In the genomic region with DNA sequence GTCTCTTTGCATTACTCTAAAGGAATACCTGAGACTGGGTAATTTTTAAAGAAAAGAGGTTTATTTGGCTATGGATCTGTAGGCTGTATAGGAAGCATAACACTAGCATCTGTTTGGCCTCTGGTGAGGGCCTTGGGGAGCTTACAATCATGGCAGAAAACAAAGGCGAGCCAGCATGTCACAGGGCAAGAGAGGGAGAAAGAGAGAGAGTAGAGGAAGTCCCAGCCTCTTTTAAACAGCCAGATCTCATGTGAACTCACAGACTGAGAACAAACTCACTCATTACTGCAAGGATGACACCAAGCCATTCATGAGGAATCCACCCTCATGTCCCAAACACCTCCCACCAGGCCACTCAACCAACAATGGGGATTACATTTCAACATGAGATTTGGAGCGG, we compare ENCODE assay signal across 22 cellular contexts.
DNase-seq lines count a peak whose midpoint lies in the region; ATAC-seq, FAIRE-seq and TF ChIP-seq lines count a peak whose summit lies in the region.
"Had no signal": no experiment of that assay in that cellular context is flagged by ENCODE, and none has a peak within 500 bp of the region (broad histone marks: within the 10 kb centered on the region; RNA-seq: fewer than 3 reads in every experiment).

No MANE protein-coding gene starts in this region.

- H3K9me3 ChIP-seq in DND-41 (ENCODE audit: insufficient read depth, low read length, severe bottlenecking) = peaks cover 4% of the 10 kb centered on the region
- H3K9me3 ChIP-seq in K562 (replicated peaks; ENCODE audit: control insufficient read depth, insufficient read depth, low read depth, low read length) = peaks cover 9% of the 10 kb centered on the region
- H3K9me3 ChIP-seq in aorta (ENCODE audit: control insufficient read depth, low read length) = no peaks in the 10 kb centered on the region
- H3K9me3 ChIP-seq: Caco-2 had no signal

- H3K27ac ChIP-seq in 22Rv1 (0 out of 2 replicates have a peak overlapping the region, but pooled peaks have one; percentile 40), DND-41 (ENCODE audit: low read length) (no peak overlapping the region), K562 (ENCODE audit: extremely low read depth, low read depth, low read length) (peak overlapping the region; percentile 73), aorta (ENCODE audit: low read depth in 1 of 2, low read length in 2 of 2) (no peak overlapping the region)
- H3K27ac ChIP-seq: BLaER1, C4-2B, GM23248 had no signal

- no peak overlapping the region for H3K4me2 ChIP-seq in DND-41 (ENCODE audit: insufficient read depth, low read length)
- H3K4me2 ChIP-seq in K562 (ENCODE audit: insufficient read depth, low read length) = peak overlapping the region; percentile 79
- H3K4me2 ChIP-seq: BLaER1 had no signal

- in situ Hi-C loops in K562 (cut with MboI) = no loop called here

- H3K4me1 ChIP-seq in DND-41 (ENCODE audit: insufficient read depth, low read length) (no peaks in the 10 kb centered on the region; the same call in 1 of the 2 replicates), K562 (replicated peaks in 1 of 2; ENCODE audit: control insufficient read depth in 2 of 2, insufficient read depth in 2 of 2, low read length in 2 of 2) (peaks cover 0 to 16% of the 10 kb centered on the region in 2 experiments; a peak in 3 of 5 replicates), aorta (ENCODE audit: control insufficient read depth in 1 of 2, insufficient read depth in 2 of 2, low read length in 2 of 2) (peaks cover 0 to 1% of the 10 kb centered on the region in 2 donors)
- H3K4me1 ChIP-seq: BLaER1 had no signal

- DNase-seq in DND-41 (no peak), K562 (ENCODE audit: extremely low read depth in 1 of 4, low spot score in 3 of 4) (peak in 1 of 4 experiments; percentile 60), pons (ENCODE audit: low spot score) (peak; percentile 19), NCI-H345 treated with DMSO at 0.1 percent for 48 hours (lab: John Stamatoyannopoulos, UW; ENCODE audit: unreplicated experiment) (no peak), aorta (no peak), Right ventricle myocardium inferior (ENCODE audit: missing footprints) (no peak)
- DNase-seq: Caco-2; CD4-positive, CD25-positive, alpha-beta regulatory T cell; CD8-positive, alpha-beta T cell; DMS153; DMS79; GF-D8; GM23248; H7; HCEC 1CT had no signal

- ATAC-seq in DND-41 (ENCODE audit: insufficient read depth, low read depth) = no peak
- peak; percentile 66 for ATAC-seq in K562
- no peak for ATAC-seq in aorta (ENCODE audit: low FRiP score)
- no peak for ATAC-seq in Right ventricle myocardium inferior
- ATAC-seq: CD8-positive, alpha-beta T cell had no signal

- TF ChIP-seq CTCF in 22Rv1 (IDR thresholded peaks at IDR 0.05) (no peak), DND-41 (IDR thresholded peaks at IDR 0.05; ENCODE audit: borderline replicate concordance, extremely low read depth, low read length, poor library complexity, severe bottlenecking) (no peak), K562 (IDR thresholded peaks at IDR 0.05 in 2 of 3, conservative IDR thresholded peaks at IDR 0.05 in 1 of 3; ENCODE audit: insufficient read depth in 2 of 3, low read depth in 1 of 3, low read length in 3 of 3) (no peak)

- TF ChIP-seq POLR2A in K562 (conservative IDR thresholded peaks at IDR 0.05) = no peak; the same call in none of the 2 replicates

- TF ChIP-seq RAD21 in K562 (CRISPR knock-in tag; conservative IDR thresholded peaks at IDR 0.05 in 1 of 2, IDR thresholded peaks at IDR 0.05 in 1 of 2) = no peak

- no TSS peak for BruUV-seq in K562 (replicated peaks; lab: Mats Ljungman, UMichigan)

- no peaks in the 10 kb centered on the region for H3K9me1 ChIP-seq in K562 (ENCODE audit: control insufficient read depth, insufficient read depth, low read length)

- H3K79me2 ChIP-seq in DND-41 (ENCODE audit: insufficient read depth, low read length) (no peaks in the 10 kb centered on the region), K562 (ENCODE audit: control insufficient read depth, insufficient read depth, low read length) (peaks cover 34% of the 10 kb centered on the region)

- no peak overlapping the region for H3K9ac ChIP-seq in DND-41 (ENCODE audit: low read depth, low read length)
- peak overlapping the region; percentile 23 to 74; a peak in 3 of 4 replicates for H3K9ac ChIP-seq in K562 (ENCODE audit: insufficient read depth in 1 of 2, low read depth in 2 of 2, low read length in 2 of 2)
- H3K9ac ChIP-seq: BLaER1, GM23248 had no signal

- H3K27me3 ChIP-seq in DND-41 (ENCODE audit: insufficient read depth, low read length, poor library complexity) (no peaks in the 10 kb centered on the region), K562 (ENCODE audit: control insufficient read depth in 2 of 2, insufficient read depth in 2 of 2, low read length in 2 of 2) (no peaks in the 10 kb centered on the region), aorta (ENCODE audit: control insufficient read depth in 1 of 2, insufficient read depth in 2 of 2, low read length in 1 of 2) (no peaks in the 10 kb centered on the region)
- H3K27me3 ChIP-seq: BLaER1 had no signal

- no peak overlapping the region for H3K4me3 ChIP-seq in DND-41 (ENCODE audit: low read depth in 1 of 2, low read length in 2 of 2)
- H3K4me3 ChIP-seq in K562 = peak overlapping the region; percentile 14
- no peak overlapping the region for H3K4me3 ChIP-seq in aorta (ENCODE audit: low read length in 2 of 2)
- H3K4me3 ChIP-seq: BLaER1, GM23248 had no signal

- POLR2A ChIA-PET in K562 (lab: Yijun Ruan, JAX) = interaction anchor here (0.7 to 1.8 kb wide), 2 partner anchors 26 to 316 kb away, joined by 3 to 5 read pairs; no protein-coding TSS in a partner anchor

- intact Hi-C loops in K562 (cut with micrococcal nuclease) = loop anchor here (10.0 kb wide), 1 partner anchor 158 kb away; no protein-coding TSS in a partner anchor
- intact Hi-C loops in aorta (cut with DNase I) = no loop called here
- intact Hi-C loops in Right ventricle myocardium inferior (cut with DNase I) = no loop called here

- CTCF ChIA-PET in K562 (lab: Yijun Ruan, JAX; ENCODE audit: low intra/inter-chr PET ratio) = no interaction called here

- H4K20me1 ChIP-seq in DND-41 (ENCODE audit: insufficient read depth, low read length) = no peaks in the 10 kb centered on the region
- H4K20me1 ChIP-seq in K562 (replicated peaks; ENCODE audit: control insufficient read depth, insufficient read depth, low read length) = no peaks in the 10 kb centered on the region
- H4K20me1 ChIP-seq: BLaER1 had no signal

- H3K36me3 ChIP-seq in DND-41 (ENCODE audit: insufficient read depth, low read length) = no peaks in the 10 kb centered on the region
- peaks cover 7% of the 10 kb centered on the region; the same call in 1 of the 3 replicates for H3K36me3 ChIP-seq in K562 (ENCODE audit: control insufficient read depth, insufficient read depth, low read length)
- H3K36me3 ChIP-seq in aorta (ENCODE audit: control insufficient read depth in 1 of 2, insufficient read depth in 2 of 2, low read length in 1 of 2) = no peaks in the 10 kb centered on the region
- H3K36me3 ChIP-seq: BLaER1 had no signal

- FAIRE-seq in K562 (lab: Jason Lieb, UNC) = peak; percentile 68
- FAIRE-seq: A204.1, GM12891, GM18507, H1 had no signal

- H2AFZ ChIP-seq in DND-41 (ENCODE audit: low read depth, low read length) (0 out of 2 replicates have a peak overlapping the region, but pooled peaks have one; percentile 1), K562 (ENCODE audit: low read depth, low read length) (peak overlapping the region; percentile 88)
- H2AFZ ChIP-seq: GM23248 had no signal

- WGBS in K562 (ENCODE audit: insufficient coverage, low coverage, missing lambda C conversion rate) = 0% methylated on average over 2 of the region's 2 CpGs
- 93 to 100% methylated on average over 2 of the region's 2 CpGs for WGBS in aorta, 2 donors

- TF ChIP-seq EP300 in K562 (IDR thresholded peaks at IDR 0.05; ENCODE audit: low read length) = no peak

TF ChIP-seq in K562, 482 proteins besides CTCF, POLR2A, EP300 and RAD21 (continues in another document):
- no peak for TF ChIP-seq ETV6 (IDR thresholded peaks at IDR 0.05; ENCODE audit: borderline replicate concordance in 1 of 2, low read depth in 2 of 2, low read length in 1 of 2)
- no peak for TF ChIP-seq ETV6 (CRISPR knock-in tag; IDR thresholded peaks at IDR 0.05; ENCODE audit: borderline replicate concordance)
- TF ChIP-seq NR3C1 (CRISPR knock-in tag; IDR thresholded peaks at IDR 0.05) = no peak
- TF ChIP-seq ZKSCAN8 (CRISPR knock-in tag; IDR thresholded peaks at IDR 0.05) = 0 out of 2 replicates have a peak, but pooled peaks have one; percentile 50
- peak; percentile 29; the same call in 1 of the 2 replicates for TF ChIP-seq RNF2 (IDR thresholded peaks at IDR 0.05)
- TF ChIP-seq TAF1 (IDR thresholded peaks at IDR 0.05; ENCODE audit: control insufficient read depth, extremely low read depth, insufficient read depth, low read length, severe bottlenecking) = peak; percentile 40
- TF ChIP-seq, protein P1, sequence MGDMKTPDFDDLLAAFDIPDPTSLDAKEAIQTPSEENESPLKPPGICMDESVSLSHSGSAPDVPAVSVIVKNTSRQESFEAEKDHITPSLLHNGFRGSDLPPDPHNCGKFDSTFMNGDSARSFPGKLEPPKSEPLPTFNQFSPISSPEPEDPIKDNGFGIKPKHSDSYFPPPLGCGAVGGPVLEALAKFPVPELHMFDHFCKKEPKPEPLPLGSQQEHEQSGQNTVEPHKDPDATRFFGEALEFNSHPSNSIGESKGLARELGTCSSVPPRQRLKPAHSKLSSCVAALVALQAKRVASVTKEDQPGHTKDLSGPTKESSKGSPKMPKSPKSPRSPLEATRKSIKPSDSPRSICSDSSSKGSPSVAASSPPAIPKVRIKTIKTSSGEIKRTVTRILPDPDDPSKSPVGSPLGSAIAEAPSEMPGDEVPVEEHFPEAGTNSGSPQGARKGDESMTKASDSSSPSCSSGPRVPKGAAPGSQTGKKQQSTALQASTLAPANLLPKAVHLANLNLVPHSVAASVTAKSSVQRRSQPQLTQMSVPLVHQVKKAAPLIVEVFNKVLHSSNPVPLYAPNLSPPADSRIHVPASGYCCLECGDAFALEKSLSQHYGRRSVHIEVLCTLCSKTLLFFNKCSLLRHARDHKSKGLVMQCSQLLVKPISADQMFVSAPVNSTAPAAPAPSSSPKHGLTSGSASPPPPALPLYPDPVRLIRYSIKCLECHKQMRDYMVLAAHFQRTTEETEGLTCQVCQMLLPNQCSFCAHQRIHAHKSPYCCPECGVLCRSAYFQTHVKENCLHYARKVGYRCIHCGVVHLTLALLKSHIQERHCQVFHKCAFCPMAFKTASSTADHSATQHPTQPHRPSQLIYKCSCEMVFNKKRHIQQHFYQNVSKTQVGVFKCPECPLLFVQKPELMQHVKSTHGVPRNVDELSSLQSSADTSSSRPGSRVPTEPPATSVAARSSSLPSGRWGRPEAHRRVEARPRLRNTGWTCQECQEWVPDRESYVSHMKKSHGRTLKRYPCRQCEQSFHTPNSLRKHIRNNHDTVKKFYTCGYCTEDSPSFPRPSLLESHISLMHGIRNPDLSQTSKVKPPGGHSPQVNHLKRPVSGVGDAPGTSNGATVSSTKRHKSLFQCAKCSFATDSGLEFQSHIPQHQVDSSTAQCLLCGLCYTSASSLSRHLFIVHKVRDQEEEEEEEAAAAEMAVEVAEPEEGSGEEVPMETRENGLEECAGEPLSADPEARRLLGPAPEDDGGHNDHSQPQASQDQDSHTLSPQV (IDR thresholded peaks at IDR 0.05) = peak; percentile 14; the same call in 1 of the 2 replicates
- no peak for TF ChIP-seq EGR1 (conservative IDR thresholded peaks at IDR 0.05)
- peak; percentile 15 for TF ChIP-seq TAF9B (IDR thresholded peaks at IDR 0.05; ENCODE audit: partially characterized antibody)

Comparison
In these comparisons a context has a peak if more than half of its experiments do, and no peak if none do; other contexts are left out.
1. H3K27ac ChIP-seq: peak in 22Rv1 (single experiment) and K562 (single experiment); none in DND-41 (single experiment) and aorta (0 of 2).